Comparison of ENCODE assay signal across 9 cellular contexts in the genomic region with DNA sequence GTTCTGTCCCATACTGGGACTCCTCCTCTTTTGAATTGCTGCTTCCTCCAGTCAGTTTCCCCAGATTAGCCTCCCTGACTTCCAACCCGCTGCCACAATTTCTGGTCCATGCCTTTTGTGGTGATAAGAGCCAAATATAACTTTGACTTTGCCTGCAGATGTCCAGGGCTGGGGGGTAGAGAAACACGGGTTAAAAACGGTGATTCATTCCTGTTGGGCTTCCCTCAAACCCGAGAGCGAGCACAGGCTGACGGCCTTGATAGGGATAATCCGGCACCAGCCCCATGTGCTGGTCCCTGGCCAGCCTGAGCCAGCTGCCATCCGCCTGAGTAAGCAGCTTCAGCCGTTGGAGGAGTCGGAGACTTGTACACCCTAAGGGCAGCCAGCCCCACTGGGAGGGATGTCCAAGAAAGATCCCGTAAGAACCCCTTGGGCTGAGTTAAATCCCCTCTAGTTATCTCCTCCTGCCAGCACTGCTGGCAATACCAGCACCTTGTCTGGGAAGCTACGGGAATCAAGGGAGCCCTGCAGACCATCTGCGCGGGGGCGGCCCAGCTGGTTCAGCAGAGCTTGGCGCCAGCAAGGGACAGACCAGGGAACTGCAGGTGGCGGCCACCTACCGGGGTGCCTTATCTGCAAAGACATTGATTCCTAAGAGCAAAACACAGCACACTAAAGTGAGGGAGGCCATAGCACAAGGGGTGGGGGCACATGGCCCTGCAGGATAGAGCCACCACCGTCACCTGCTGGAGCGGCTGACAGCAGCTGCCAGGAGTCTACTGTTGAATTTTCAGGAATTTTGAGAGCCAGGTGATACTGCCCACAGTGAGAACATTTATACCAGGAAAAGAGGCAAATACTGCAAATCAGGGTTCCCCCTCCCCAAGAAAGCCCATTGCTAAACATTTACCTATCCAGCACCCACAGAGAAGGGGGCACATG. TPM values are rescaled to one million over a fixed set of nuclear protein-coding genes. Genes with fewer than 3 reads are reported as not detected.
DNase-seq lines count a peak whose midpoint lies in the region; ATAC-seq, FAIRE-seq and TF ChIP-seq lines count a peak whose summit lies in the region.
"Had no signal": no experiment of that assay in that cellular context is flagged by ENCODE, and none has a peak within 500 bp of the region (broad histone marks: within the 10 kb centered on the region; RNA-seq: fewer than 3 reads in every experiment).

No MANE protein-coding gene starts in this region.

- FAIRE-seq in kidney (lab: Jason Lieb, UNC): no peak

- no peaks in the 10 kb centered on the region for H3K4me1 ChIP-seq in kidney (ENCODE audit: control insufficient read depth in 1 of 2, insufficient read depth in 1 of 2, low read depth in 1 of 2, low read length in 2 of 2)
- peaks cover 24 to 69% (median 51%) of the 10 kb centered on the region in 6 donors for H3K4me1 ChIP-seq in spleen
- H3K4me1 ChIP-seq: parathyroid adenoma had no signal

- H3K27me3 ChIP-seq in AG04450 (ENCODE audit: control insufficient read depth, insufficient read depth, low read length) (no peaks in the 10 kb centered on the region), spleen (replicated peaks in 1 of 7) (peaks cover 0 to 26% (median 0%) of the 10 kb centered on the region in 7 donors)

- H3K27ac Mint-ChIP-seq in MCF 10A (ENCODE audit: low read depth, unreplicated experiment): peak overlapping the region; percentile 59

- H3K36me3 ChIP-seq in kidney (ENCODE audit: control insufficient read depth in 1 of 2, insufficient read depth in 2 of 2, low read length in 2 of 2) (no peaks in the 10 kb centered on the region), spleen (no peaks in the 10 kb centered on the region)

- BruUV-seq in MCF 10A (replicated peaks; lab: Mats Ljungman, UMichigan): no TSS peak

- H3K9me3 Mint-ChIP-seq in MCF 10A (ENCODE audit: unreplicated experiment): no peaks in the 10 kb centered on the region

- no peak for ATAC-seq in GM21423 (IDR thresholded peaks at IDR 0.05; ENCODE audit: unreplicated experiment)

- POLR2A ChIA-PET in AG04450 (lab: Yijun Ruan, JAX) (interaction anchor here (1.0 to 1.8 kb wide), 4 partner anchors 22 to 241 kb away, joined by 3 to 4 read pairs (median 3); a partner anchor contains a TSS), MCF 10A (lab: Yijun Ruan, JAX) (interaction anchor here (0.5 to 1.6 kb wide), 7 partner anchors 29 to 243 kb away, joined by 4 to 8 read pairs (median 4); a partner anchor contains a TSS)

- H3K9me3 ChIP-seq in AG04450 (ENCODE audit: control insufficient read depth, insufficient read depth, low read length) (no peaks in the 10 kb centered on the region), kidney (ENCODE audit: control insufficient read depth in 1 of 2, low read length in 2 of 2) (no peaks in the 10 kb centered on the region), spleen (no peaks in the 10 kb centered on the region)

- intact Hi-C loops in MCF 10A (cut with micrococcal nuclease): no loop called here
- intact Hi-C loops in kidney (cut with DNase I): no loop called here
- intact Hi-C loops in spleen (cut with DNase I; ENCODE audit: low total_unique reads): no loop called here

- no peak for TF ChIP-seq POLR2A in spleen (IDR thresholded peaks at IDR 0.05)

- peak; percentile 96 for DNase-seq in AG04450 (ENCODE audit: low read depth, low spot score)
- peak; percentile 42 for DNase-seq in GM13977 (ENCODE audit: low spot score)
- peak; percentile 49 for DNase-seq in NCI-H69 (lab: John Stamatoyannopoulos, UW)
- DNase-seq in MCF 10A (ENCODE audit: unreplicated experiment): peak; percentile 95
- DNase-seq in kidney: peak; percentile 89
- peak; percentile 74 for DNase-seq in spleen
- DNase-seq in DMS79 treated with DMSO at 0.1 percent for 48 hours (lab: John Stamatoyannopoulos, UW): no peak

- H3K4me3 ChIP-seq in AG04450 (ENCODE audit: low read depth, low read length) (peak overlapping the region; percentile 27; the same call in 1 of the 2 replicates), kidney (ENCODE audit: low read length in 2 of 2) (no peak overlapping the region), spleen (peak overlapping the region in 1 of 8 donors; percentile 0)

- H3K27ac ChIP-seq in AG04450 (ENCODE audit: low read depth, low read length): peak overlapping the region; percentile 97
- no peak overlapping the region for H3K27ac ChIP-seq in kidney (ENCODE audit: low read depth in 2 of 2, low read length in 2 of 2)
- peak overlapping the region in 3 of 8 donors; percentile 43 to 59 (median 48) for H3K27ac ChIP-seq in spleen
- H3K27ac ChIP-seq: parathyroid adenoma had no signal

- in situ Hi-C loops in GM13977 (cut with MboI; ENCODE audit: low pct_unique_long_range_greater_than_20kb, low sequenced_read_pairs, unreplicated experiment): no loop called here

- CTCF ChIA-PET in AG04450 (lab: Charles Lee) (interaction anchor here (0.7 to 1.4 kb wide), 3 partner anchors 8 to 74 kb away, joined by 3 to 4 read pairs (median 3); no protein-coding TSS in a partner anchor), MCF 10A (lab: Yijun Ruan, JAX) (interaction anchor here (0.7 to 2.3 kb wide), 5 partner anchors 10 to 231 kb away, joined by 3 to 17 read pairs (median 5); a partner anchor contains a TSS)

- H3K36me3 Mint-ChIP-seq in MCF 10A (ENCODE audit: insufficient read depth, unreplicated experiment): peaks cover 7% of the 10 kb centered on the region

- WGBS in spleen, 5 donors: 21 to 36% (median 31%) methylated on average over 19 to 20 of the region's 20 CpGs

- H3K4me3 Mint-ChIP-seq in MCF 10A (ENCODE audit: unreplicated experiment): peak overlapping the region; percentile 18

- peaks cover 49% of the 10 kb centered on the region for H3K4me1 Mint-ChIP-seq in MCF 10A (ENCODE audit: insufficient read depth, unreplicated experiment)

- no peaks in the 10 kb centered on the region for H3K27me3 Mint-ChIP-seq in MCF 10A (ENCODE audit: insufficient read depth, unreplicated experiment)

- no peak overlapping the region for H3K9ac ChIP-seq in kidney (ENCODE audit: low read length in 2 of 2)
- H3K9ac ChIP-seq: parathyroid adenoma had no signal

- TF ChIP-seq CTCF in AG04450 (IDR thresholded peaks at IDR 0.05; ENCODE audit: low read depth, low read length) (peak; percentile 43), GM13977 (IDR thresholded peaks at IDR 0.05; ENCODE audit: extremely low read depth, insufficient read depth, missing control alignments) (peak; percentile 50), MCF 10A (IDR thresholded peaks at IDR 0.05; ENCODE audit: unreplicated experiment) (peak; percentile 46), kidney (IDR thresholded peaks at IDR 0.05; ENCODE audit: borderline replicate concordance, extremely low read depth, insufficient read depth) (peak; percentile 15), spleen (IDR thresholded peaks at IDR 0.05 in 8 of 11, conservative IDR thresholded peaks at IDR 0.05 in 3 of 11) (peak in 1 of 11 experiments; percentile 30)

RNA-seq across cellular contexts. Expression of a gene that starts 18.1 kb away (rescaled TPM):
- 5.8 and 8.4 TPM in 2 replicates for polyA plus RNA-seq in AG04450 (2011; rRNA removed)
- polyA minus RNA-seq in AG04450 (2011; rRNA and poly(A)+ RNA removed): 11.9 and 14.1 TPM in 2 replicates
- 0.05 and 0.21 TPM in 2 replicates for total RNA-seq in MCF 10A (2022)
- total RNA-seq in kidney: 30.7 TPM
- 4.4 TPM for polyA plus RNA-seq in kidney (ENCODE audit: insufficient read depth, low read depth, low replicate concordance)
- total RNA-seq in spleen: 10 to 100 TPM in 4 of 7 donors, 1 to 10 TPM in 3; 4.1 to 28.6 (median 10.2) TPM
- 1 to 10 TPM in 2 of 3 donors, under 1 TPM in 1; 0.89 to 4.9 (median 1.3) TPM for polyA plus RNA-seq in spleen

RNA-seq across cellular contexts. Expression of a gene that starts 46.8 kb away (rescaled TPM):
- 14.2 and 17.4 TPM in 2 replicates for polyA plus RNA-seq in AG04450 (2011; rRNA removed)
- polyA minus RNA-seq in AG04450 (2011; rRNA and poly(A)+ RNA removed): 26.2 and 34.8 TPM in 2 replicates
- 14.3 and 15.2 TPM in 2 replicates for total RNA-seq in MCF 10A (2022)
- total RNA-seq in kidney: 20.2 TPM
- polyA plus RNA-seq in kidney (ENCODE audit: insufficient read depth, low read depth, low replicate concordance): 14.2 TPM
- 10 to 100 TPM; 10.4 to 22.8 (median 18.3) TPM for total RNA-seq in spleen
- 1 to 10 TPM; 4.3 to 7.8 (median 6.3) TPM for polyA plus RNA-seq in spleen

RNA-seq across cellular contexts. Expression of a gene that starts 54.5 kb away (rescaled TPM):
- 38.9 and 42.3 TPM in 2 replicates for polyA plus RNA-seq in AG04450 (2011; rRNA removed)
- polyA minus RNA-seq in AG04450 (2011; rRNA and poly(A)+ RNA removed): 13.3 and 16.3 TPM in 2 replicates
- total RNA-seq in MCF 10A (2022): 45.8 and 58.0 TPM in 2 replicates
- total RNA-seq in kidney: 52.0 TPM
- 95.0 TPM for polyA plus RNA-seq in kidney (ENCODE audit: insufficient read depth, low read depth, low replicate concordance)
- total RNA-seq in spleen: 100 to 1,000 TPM in 3 of 7 donors, 10 to 100 TPM in 4; 51.3 to 177 (median 67.6) TPM
- polyA plus RNA-seq in spleen: 100 to 1,000 TPM; 100 to 128 (median 107) TPM
